Comparison of ENCODE assay signal across 21 cellular contexts in genomic region chr10:114706458-114707055, GRCh38. TPM values are rescaled to one million over a fixed set of nuclear protein-coding genes. Genes with fewer than 3 reads are reported as not detected.
DNase-seq lines count a peak whose midpoint lies in the region; ATAC-seq and TF ChIP-seq lines count a peak whose summit lies in the region.
"Had no signal": no experiment of that assay in that cellular context is flagged by ENCODE, and none has a peak within 500 bp of the region (broad histone marks: within the 10 kb centered on the region; RNA-seq: fewer than 3 reads in every experiment).

No MANE protein-coding gene starts in this region.

- H3K36me3 ChIP-seq in HEK293 (ENCODE audit: control insufficient read depth in 2 of 2, insufficient read depth in 1 of 2, low read length in 2 of 2) (no peaks in the 10 kb centered on the region), Panc1 (ENCODE audit: control insufficient read depth, insufficient read depth, low read length) (no peaks in the 10 kb centered on the region), gastrocnemius medialis (no peaks in the 10 kb centered on the region)
- H3K36me3 ChIP-seq: BLaER1 treated with 17β-estradiol and CSF1 and Interleukin-3, amounts not matched to agents 10 nM and 100 nM; SJSA1 had no signal

- peak; percentile 51 for ATAC-seq in Panc1
- ATAC-seq in gastrocnemius medialis: no peak
- ATAC-seq in GM21515 (IDR thresholded peaks at IDR 0.05; ENCODE audit: unreplicated experiment): no peak
- ATAC-seq: CD8-positive, alpha-beta T cell; HepG2 had no signal

- in situ Hi-C loops in Panc1 (cut with HindIII; ENCODE audit: low pct_unique_long_range_greater_than_20kb, low sequenced_read_pairs): no loop called here
- in situ Hi-C loops in gastrocnemius medialis (cut with MboI; ENCODE audit: low sequenced_read_pairs in 4 of 4): loop anchor here in 3 of 4 donors (5.0 to 10.0 kb wide), 3 partner anchors 154 to 242 kb away; no protein-coding TSS in a partner anchor

- no peaks in the 10 kb centered on the region for H3K27me3 ChIP-seq in Panc1 (ENCODE audit: control insufficient read depth, insufficient read depth, low read length)
- H3K27me3 ChIP-seq in gastrocnemius medialis: no peaks in the 10 kb centered on the region
- H3K27me3 ChIP-seq: BLaER1 treated with 17β-estradiol and CSF1 and Interleukin-3, amounts not matched to agents 10 nM and 100 nM; SJSA1 had no signal

- CTCF ChIA-PET in HEK293 (lab: Yijun Ruan, JAX): interaction anchor here (1.3 to 3.4 kb wide), 2 partner anchors 11 to 153 kb away, joined by 6 to 11 read pairs; no protein-coding TSS in a partner anchor
- CTCF ChIA-PET in Panc1 (lab: Charles Lee): no interaction called here

- TF ChIP-seq CTCF in HEK293 (tag by site-specific recombination; IDR thresholded peaks at IDR 0.05) (no peak), Panc1 (IDR thresholded peaks at IDR 0.05) (no peak), fibroblast of mammary gland (conservative IDR thresholded peaks at IDR 0.05; ENCODE audit: control insufficient read depth, insufficient read depth, low read depth, low read length) (no peak), gastrocnemius medialis (IDR thresholded peaks at IDR 0.05 in 4 of 5, conservative IDR thresholded peaks at IDR 0.05 in 1 of 5) (no peak)

- H3K9me3 ChIP-seq in HEK293 (ENCODE audit: control insufficient read depth, insufficient read depth, low read depth, low read length): no peaks in the 10 kb centered on the region
- H3K9me3 ChIP-seq in Panc1 (ENCODE audit: control insufficient read depth, insufficient read depth, low read depth, low read length): peaks cover 2% of the 10 kb centered on the region; the same call in 1 of the 2 replicates
- H3K9me3 ChIP-seq in gastrocnemius medialis: no peaks in the 10 kb centered on the region
- H3K9me3 ChIP-seq: BLaER1 treated with 17β-estradiol and CSF1 and Interleukin-3, amounts not matched to agents 10 nM and 100 nM; SJSA1 had no signal

- H3K4me3 ChIP-seq in HEK293 (ENCODE audit: low read depth, low read length) (no peak overlapping the region), Panc1 (ENCODE audit: low read depth in 2 of 2, low read length in 2 of 2) (no peak overlapping the region), fibroblast of mammary gland (ENCODE audit: control insufficient read depth, low read depth, low read length) (no peak overlapping the region), gastrocnemius medialis (no peak overlapping the region)
- H3K4me3 ChIP-seq: BLaER1 treated with 17β-estradiol and CSF1 and Interleukin-3, amounts not matched to agents 10 nM and 100 nM; SJSA1 had no signal

- H3K27ac ChIP-seq in HEK293 (ENCODE audit: extremely low read depth, low read depth, low read length) (no peak overlapping the region), Panc1 (ENCODE audit: low read length) (peak overlapping the region; percentile 100), gastrocnemius medialis (peak overlapping the region in 3 of 4 donors; percentile 55 to 66 (median 61))
- H3K27ac ChIP-seq: BLaER1 treated with 17β-estradiol and CSF1 and Interleukin-3, amounts not matched to agents 10 nM and 100 nM; RWPE1; SJSA1 had no signal

- intact Hi-C loops in Panc1 (cut with micrococcal nuclease; ENCODE audit: unreplicated experiment): loop anchor here (5.0 kb wide), 1 partner anchor 61 kb away; no protein-coding TSS in a partner anchor
- intact Hi-C loops in gastrocnemius medialis (cut with DNase I; ENCODE audit: low total_unique reads): no loop called here

- POLR2A ChIA-PET in HEK293 (lab: Yijun Ruan, JAX) (no interaction called here), Panc1 (lab: Charles Lee) (no interaction called here)

- no peak for TF ChIP-seq POLR2A in gastrocnemius medialis (IDR thresholded peaks at IDR 0.05)

- peaks cover 9% of the 10 kb centered on the region for H3K4me1 ChIP-seq in HEK293 (ENCODE audit: control insufficient read depth, insufficient read depth, low read length)
- H3K4me1 ChIP-seq in Panc1 (ENCODE audit: control insufficient read depth, insufficient read depth, low read length): peaks cover 86% of the 10 kb centered on the region
- peaks cover 0 to 8% of the 10 kb centered on the region in 2 donors for H3K4me1 ChIP-seq in gastrocnemius medialis

- BruUV-seq in Panc1 (replicated peaks; lab: Mats Ljungman, UMichigan): no TSS peak

- DNase-seq in Panc1 (ENCODE audit: low read depth, low spot score) (no peak), fibroblast of mammary gland (ENCODE audit: low read depth) (peak; percentile 27), gastrocnemius medialis (no peak), retina (no peak)
- DNase-seq in stimulated activated CD4-positive, alpha-beta T cell treated with anti-CD3 and anti-CD28 coated beads, Interleukin-12 subunit alpha, Interleukin-12 subunit beta, amount 100 ng/mL, for 4 hours: no peak
- DNase-seq: Calu3; CD8-positive, alpha-beta T cell; EL; KBM-7; NCI-H1048; NCI-H1436; NCI-H1930; NCI-H226; NCI-H524; NCI-H82 had no signal

TF ChIP-seq in HEK293, 187 proteins besides CTCF, POLR2A, EP300 and RAD21:
- TF ChIP-seq ZNF10 (tag by site-specific recombination; IDR thresholded peaks at IDR 0.05): peak; percentile 85; the same call in 1 of the 2 replicates
- no peak for TF ChIP-seq HOXA7 (CRISPR knock-in tag; IDR thresholded peaks at IDR 0.05; ENCODE audit: borderline replicate concordance)
- 0 out of 2 replicates have a peak, but pooled peaks have one; percentile 33 for TF ChIP-seq ZFHX2 (tag by site-specific recombination; conservative IDR thresholded peaks at IDR 0.05)
- no peak for TF ChIP-seq BCL11A (tag by site-specific recombination; IDR thresholded peaks at IDR 0.05; ENCODE audit: low read depth)
- no peak for TF ChIP-seq ZNF362 (tag by site-specific recombination; IDR thresholded peaks at IDR 0.05)
- TF ChIP-seq ZNF274 (IDR thresholded peaks at IDR 0.05; ENCODE audit: low read length): no peak
- no peak for TF ChIP-seq ZNF274 (tag by site-specific recombination; IDR thresholded peaks at IDR 0.05; ENCODE audit: borderline replicate concordance)
- peak; percentile 66 for TF ChIP-seq PRDM6 (tag by site-specific recombination; IDR thresholded peaks at IDR 0.05)
- no peak for TF ChIP-seq GLI4 (tag by site-specific recombination; IDR thresholded peaks at IDR 0.05)
- no peak for TF ChIP-seq ZNF433 (tag by site-specific recombination; IDR thresholded peaks at IDR 0.05; ENCODE audit: low read depth)
- no peak for TF ChIP-seq GLIS1 (tag by site-specific recombination; IDR thresholded peaks at IDR 0.05)

RNA-seq across cellular contexts. Expression of gene ABLIM1, which starts 48.5 kb away (rescaled TPM):
- total RNA-seq in Panc1 (2021; ENCODE audit: unreplicated experiment) (274 TPM), gastrocnemius medialis (100 to 1,000 TPM in 3 of 4 donors, 10 to 100 TPM in 1; 84.7 to 203 (median 150) TPM)
- polyA plus RNA-seq in Panc1 (2012; ENCODE audit: insufficient read length): 97.4 TPM
